In the genomic region with DNA sequence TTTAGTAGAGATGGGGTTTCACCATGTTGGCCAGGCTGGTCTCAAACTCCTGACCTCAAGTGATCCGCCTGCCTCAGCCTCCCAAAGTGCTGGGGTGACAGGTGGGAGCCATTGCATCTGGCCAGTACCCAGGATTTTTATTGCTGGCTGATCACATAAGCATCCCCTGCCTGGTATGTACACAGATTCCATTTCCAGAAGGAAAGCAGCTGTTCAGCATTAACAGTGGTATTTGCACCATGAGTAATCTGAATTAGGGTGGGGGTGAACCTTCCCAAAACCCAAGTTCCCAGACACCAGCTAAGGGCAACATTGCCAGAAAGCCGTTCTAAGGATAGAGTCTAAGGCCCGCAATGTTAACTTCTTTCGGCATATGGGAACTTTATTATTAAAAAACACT, we compare ENCODE assay signal across 19 cellular contexts. TPM values are rescaled to one million over a fixed set of nuclear protein-coding genes. Genes with fewer than 3 reads are reported as not detected.
DNase-seq lines count a peak whose midpoint lies in the region; ATAC-seq and TF ChIP-seq lines count a peak whose summit lies in the region.
"Had no signal": no experiment of that assay in that cellular context is flagged by ENCODE, and none has a peak within 500 bp of the region (broad histone marks: within the 10 kb centered on the region; RNA-seq: fewer than 3 reads in every experiment).

No MANE protein-coding gene starts in this region.

- peak; percentile 35 for ATAC-seq in mucosa of descending colon
- ATAC-seq: K562, Right ventricle myocardium inferior had no signal

- no peak overlapping the region for H3K4me3 ChIP-seq in SJCRH30
- no peak overlapping the region for H3K4me3 ChIP-seq in mucosa of descending colon
- H3K4me3 ChIP-seq in ovary = no peak overlapping the region
- no peak overlapping the region for H3K4me3 ChIP-seq in breast epithelium
- H3K4me3 ChIP-seq: K562, Peyer's patch, SK-N-MC had no signal

- intact Hi-C loops in mucosa of descending colon (cut with DNase I, micrococcal nuclease) = no loop called here
- intact Hi-C loops in ovary (cut with DNase I) = no loop called here
- intact Hi-C loops in breast epithelium (cut with DNase I; ENCODE audit: low total_unique reads) = no loop called here

- WGBS in ovary, 3 donors = 71 to 84% (median 79%) methylated on average over 4 of the region's 4 CpGs

- H3K9me3 ChIP-seq in SJCRH30 (replicated peaks) (peaks cover 25% of the 10 kb centered on the region), mucosa of descending colon (peaks cover 48% of the 10 kb centered on the region), ovary (peaks cover 0 to 57% of the 10 kb centered on the region in 2 donors), breast epithelium (peaks cover 57 to 62% of the 10 kb centered on the region in 2 donors)

- no peak for TF ChIP-seq POLR2A in ovary (IDR thresholded peaks at IDR 0.05)
- TF ChIP-seq POLR2A in breast epithelium (IDR thresholded peaks at IDR 0.05) = no peak

- H3K27me3 ChIP-seq in SJCRH30 (no peaks in the 10 kb centered on the region), ovary (no peaks in the 10 kb centered on the region), breast epithelium (no peaks in the 10 kb centered on the region)
- H3K27me3 ChIP-seq: Peyer's patch had no signal

- TF ChIP-seq EP300 in ovary (IDR thresholded peaks at IDR 0.05) = no peak

- peak; percentile 18 for DNase-seq in GM03348 (ENCODE audit: low spot score)
- DNase-seq in SJCRH30 = peak; percentile 84 to 90
- no peak for DNase-seq in mucosa of descending colon
- no peak for DNase-seq in ovary
- DNase-seq in anterior cingulate cortex (lab: John Stamatoyannopoulos, UW) = no peak
- no peak for DNase-seq in T-helper 1 cell
- DNase-seq in breast epithelium (ENCODE audit: low spot score in 2 of 2) = no peak
- DNase-seq: C1 segment of cervical spinal cord, DMS79 treated with DMSO at 0.1 percent for 48 hours, GDM1, GOT3, NCI-H1436 treated with DMSO at 0.1 percent for 48 hours, NCI-H2029 treated with DMSO at 0.1 percent for 48 hours, NCI-H510A, NCI-H82, Peyer's patch had no signal

- H3K27ac ChIP-seq in SJCRH30 (peak overlapping the region; percentile 78), ovary (no peak overlapping the region), breast epithelium (no peak overlapping the region)
- H3K27ac ChIP-seq: Peyer's patch, SK-N-MC had no signal

- H3K36me3 ChIP-seq in SJCRH30 = peaks cover 34% of the 10 kb centered on the region
- peaks cover 15% of the 10 kb centered on the region for H3K36me3 ChIP-seq in mucosa of descending colon (ENCODE audit: low read depth)
- peaks cover 4% of the 10 kb centered on the region for H3K36me3 ChIP-seq in ovary
- H3K36me3 ChIP-seq in breast epithelium = peaks cover 23% of the 10 kb centered on the region

- TF ChIP-seq CTCF in mucosa of descending colon (IDR thresholded peaks at IDR 0.05) (no peak), ovary (IDR thresholded peaks at IDR 0.05) (no peak), breast epithelium (IDR thresholded peaks at IDR 0.05) (no peak)

- H3K4me1 ChIP-seq in SJCRH30 (peaks cover 40% of the 10 kb centered on the region), mucosa of descending colon (ENCODE audit: low read depth) (no peaks in the 10 kb centered on the region), ovary (ENCODE audit: insufficient read depth) (no peaks in the 10 kb centered on the region), breast epithelium (no peaks in the 10 kb centered on the region)
- H3K4me1 ChIP-seq: Peyer's patch had no signal

RNA-seq across cellular contexts. Expression of a gene that starts 7.3 kb away (rescaled TPM):
- total RNA-seq in SJCRH30 (2014; rRNA removed; shearing (Covaris generic)) = 10.7 and 11.8 TPM in 2 replicates
- total RNA-seq in mucosa of descending colon (1 to 10 TPM; 3.0 to 8.4 (median 4.8) TPM), ovary (10 to 100 TPM in 6 of 7 donors, 1 to 10 TPM in 1; 4.5 to 18.0 (median 14.8) TPM), breast epithelium (10 to 100 TPM in 1 of 3 donors, 1 to 10 TPM in 2; 4.6 to 10.7 (median 7.5) TPM)
- 1 to 10 TPM; 5.7 to 6.7 TPM for polyA plus RNA-seq in ovary

RNA-seq across cellular contexts. Expression of a gene that starts 18.5 kb away (rescaled TPM):
- 18.4 and 21.3 TPM in 2 replicates for total RNA-seq in SJCRH30 (2014; rRNA removed; shearing (Covaris generic))
- total RNA-seq in mucosa of descending colon = under 1 TPM in 1 of 3 donors, not detected in 2; 0.29 TPM
- total RNA-seq in ovary = 1 to 10 TPM; 2.8 to 9.0 (median 6.9) TPM
- 1 to 10 TPM; 3.8 to 3.9 TPM for polyA plus RNA-seq in ovary
- total RNA-seq in breast epithelium = under 1 TPM in 2 of 3 donors, not detected in 1; 0.15 to 0.33 TPM
- total RNA-seq: Peyer's patch, Right ventricle myocardium inferior had no signal

RNA-seq across cellular contexts. Expression of a gene that starts 29.0 kb away (rescaled TPM):
- total RNA-seq in SJCRH30 (2014; rRNA removed; shearing (Covaris generic)) = 1.3 and 1.6 TPM in 2 replicates
- total RNA-seq in mucosa of descending colon = 1 to 10 TPM; 3.0 to 4.7 (median 3.9) TPM
- 10 to 100 TPM in 1 of 7 donors, 1 to 10 TPM in 6; 4.9 to 10.5 (median 7.6) TPM for total RNA-seq in ovary
- polyA plus RNA-seq in ovary = 1 to 10 TPM; 5.7 to 6.9 TPM
- total RNA-seq in breast epithelium = 10 to 100 TPM in 1 of 3 donors, 1 to 10 TPM in 2; 2.1 to 10.4 (median 7.5) TPM

RNA-seq across cellular contexts. Expression of a gene that starts 52.1 kb away (rescaled TPM):
- total RNA-seq in SJCRH30 (2014; rRNA removed; shearing (Covaris generic)) = 16.7 and 18.9 TPM in 2 replicates
- total RNA-seq in mucosa of descending colon = 10 to 100 TPM in 2 of 3 donors, 1 to 10 TPM in 1; 8.9 to 19.1 (median 14.4) TPM
- total RNA-seq in ovary = 1 to 10 TPM; 3.7 to 6.5 (median 5.1) TPM
- polyA plus RNA-seq in ovary = 1 to 10 TPM; 4.7 TPM
- 1 to 10 TPM; 2.7 to 9.2 (median 6.9) TPM for total RNA-seq in breast epithelium

Comparison
In these comparisons a context has a peak if more than half of its experiments do, and no peak if none do; other contexts are left out.
1. DNase-seq: peak in GM03348 (single experiment) and SJCRH30 (2 of 2); none in mucosa of descending colon (0 of 3), ovary (0 of 5), anterior cingulate cortex (0 of 58), T-helper 1 cell (0 of 5) and breast epithelium (0 of 2).